ENCODE assay signal across 17 cellular contexts in genomic region chr18:36195427-36196122, GRCh38. TPM values are rescaled to one million over a fixed set of nuclear protein-coding genes. Genes with fewer than 3 reads are reported as not detected.
DNase-seq lines count a peak whose midpoint lies in the region; ATAC-seq lines count a peak whose summit lies in the region.
"Had no signal": no experiment of that assay in that cellular context is flagged by ENCODE, and none has a peak within 500 bp of the region (broad histone marks: within the 10 kb centered on the region; RNA-seq: fewer than 3 reads in every experiment).

No MANE protein-coding gene starts in this region.

- DNase-seq in activated effector memory CD4-positive, alpha-beta T cell treated with anti-CD3 and anti-CD28 coated beads, Interleukin-2, amount 50 U/mL, for 16 hours, result peak; percentile 24
- DNase-seq in activated effector memory CD4-positive, alpha-beta T cell treated with Interleukin-2 at 50 U/mL for 16 hours, result no peak
- peak; percentile 33 for DNase-seq in fibroblast of peridontal ligament (ENCODE audit: extremely low read depth)
- DNase-seq in left lobe of liver (ENCODE audit: low spot score), result peak; percentile 32
- DNase-seq in GM19240 (ENCODE audit: insufficient read length, low spot score), result no peak
- no peak for DNase-seq in GF-D8 (lab: John Stamatoyannopoulos, UW)
- DNase-seq in AML-193 (lab: John Stamatoyannopoulos, UW), result no peak
- DNase-seq: Caco-2, DMS53, GM23248, MG63, NCI-H1105, NCI-H1694 treated with DMSO at 0.1 percent for 48 hours, NCI-H748 treated with DMSO at 0.1 percent for 48 hours had no signal

- no peaks in the 10 kb centered on the region for H3K36me3 Mint-ChIP-seq in stimulated activated memory B cell treated with anti-CD40 and anti-IgM and Interleukin-4, amounts not matched to agents 10 μg/mL and 1 μg/mL and 100 μg/mL, for 72 hours
- H3K36me3 Mint-ChIP-seq: CD14-positive monocyte had no signal

- H3K27me3 Mint-ChIP-seq in stimulated activated memory B cell treated with anti-CD40 and anti-IgM and Interleukin-4, amounts not matched to agents 10 μg/mL and 1 μg/mL and 100 μg/mL, for 72 hours, result peaks cover 9% of the 10 kb centered on the region

- H3K4me1 Mint-ChIP-seq in stimulated activated memory B cell treated with anti-CD40 and anti-IgM and Interleukin-4, amounts not matched to agents 10 μg/mL and 1 μg/mL and 100 μg/mL, for 72 hours, result no peaks in the 10 kb centered on the region
- H3K4me1 Mint-ChIP-seq: CD14-positive monocyte had no signal

- H3K9me3 Mint-ChIP-seq in stimulated activated memory B cell treated with anti-CD40 and anti-IgM and Interleukin-4, amounts not matched to agents 10 μg/mL and 1 μg/mL and 100 μg/mL, for 72 hours, result no peaks in the 10 kb centered on the region

- no peak overlapping the region for H3K27ac Mint-ChIP-seq in stimulated activated memory B cell treated with anti-CD40 and anti-IgM and Interleukin-4, amounts not matched to agents 10 μg/mL and 1 μg/mL and 100 μg/mL, for 72 hours

- ATAC-seq in left lobe of liver, result peak; percentile 16
- ATAC-seq in stimulated activated memory B cell treated with anti-CD40 and anti-IgM and Interleukin-4, amounts not matched to agents 10 μg/mL and 1 μg/mL and 100 μg/mL, for 72 hours, result peak; percentile 32
- ATAC-seq: GM12878 had no signal

- no peak overlapping the region for H3K4me3 Mint-ChIP-seq in stimulated activated memory B cell treated with anti-CD40 and anti-IgM and Interleukin-4, amounts not matched to agents 10 μg/mL and 1 μg/mL and 100 μg/mL, for 72 hours
- H3K4me3 Mint-ChIP-seq: CD14-positive monocyte had no signal

RNA-seq across cellular contexts. Expression of gene MOCOS, which starts 8.3 kb away (rescaled TPM):
- total RNA-seq in left lobe of liver, result 27.4 TPM

Comparison
In these comparisons a context has a peak if more than half of its experiments do, and no peak if none do; other contexts are left out.
1. DNase-seq: peak in activated effector memory CD4-positive, alpha-beta T cell treated with anti-CD3 and anti-CD28 coated beads, Interleukin-2, amount 50 U/mL, for 16 hours (single experiment), fibroblast of peridontal ligament (single experiment) and left lobe of liver (single experiment); none in activated effector memory CD4-positive, alpha-beta T cell treated with Interleukin-2 at 50 U/mL for 16 hours (single experiment), GM19240 (single experiment), GF-D8 (single experiment) and AML-193 (0 of 2).